2 cellular contexts compared by ENCODE assay signal in the genomic region with DNA sequence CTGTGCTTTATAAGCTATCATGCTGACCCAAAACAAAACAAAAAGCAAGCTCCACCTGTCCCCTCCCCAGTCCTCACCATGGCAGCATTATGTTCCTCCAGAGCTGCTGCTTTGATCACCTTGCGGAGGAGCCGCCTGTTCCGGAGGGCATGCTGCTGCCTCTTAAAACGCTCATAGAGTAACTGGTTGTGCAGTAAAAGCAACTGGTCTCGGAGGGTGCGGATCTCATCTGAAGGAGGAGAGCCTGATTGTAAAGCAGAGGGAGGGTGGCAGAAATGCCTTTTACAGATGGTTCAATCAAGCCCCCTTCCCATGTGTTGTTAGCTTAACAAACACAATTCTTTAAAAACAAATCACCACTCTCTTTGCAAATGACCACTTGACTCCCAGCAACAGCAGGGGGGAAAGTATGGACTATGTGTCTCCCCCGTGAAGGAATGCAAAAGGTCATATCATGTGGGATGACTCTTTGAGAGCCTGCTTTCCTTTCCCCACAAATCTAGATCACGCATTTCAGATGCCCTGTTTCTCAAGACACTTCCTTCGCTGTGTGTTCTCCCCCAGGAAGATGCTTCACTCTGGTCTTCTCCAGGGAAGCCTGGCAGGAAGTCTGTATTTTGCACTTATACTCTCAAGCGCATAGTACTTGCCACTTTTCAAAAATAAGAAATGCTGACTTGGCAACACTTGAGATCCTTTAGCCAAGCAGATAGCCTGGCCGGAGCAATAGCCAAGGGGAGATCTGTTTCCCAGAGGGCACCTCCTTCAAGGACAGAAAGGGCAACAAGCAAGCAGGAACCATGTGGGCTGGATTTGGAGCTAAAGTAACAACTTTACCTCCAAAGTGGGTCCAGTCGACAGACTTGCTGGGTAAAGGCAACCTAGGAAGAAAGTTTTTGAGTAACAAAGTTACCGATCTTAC.
TF ChIP-seq lines count a peak whose summit lies in the region.

No MANE protein-coding gene starts in this region.

TF ChIP-seq in GM23338, 12 proteins besides CTCF, POLR2A, EP300 and RAD21 (continues in another document):
- TF ChIP-seq, protein P1, sequence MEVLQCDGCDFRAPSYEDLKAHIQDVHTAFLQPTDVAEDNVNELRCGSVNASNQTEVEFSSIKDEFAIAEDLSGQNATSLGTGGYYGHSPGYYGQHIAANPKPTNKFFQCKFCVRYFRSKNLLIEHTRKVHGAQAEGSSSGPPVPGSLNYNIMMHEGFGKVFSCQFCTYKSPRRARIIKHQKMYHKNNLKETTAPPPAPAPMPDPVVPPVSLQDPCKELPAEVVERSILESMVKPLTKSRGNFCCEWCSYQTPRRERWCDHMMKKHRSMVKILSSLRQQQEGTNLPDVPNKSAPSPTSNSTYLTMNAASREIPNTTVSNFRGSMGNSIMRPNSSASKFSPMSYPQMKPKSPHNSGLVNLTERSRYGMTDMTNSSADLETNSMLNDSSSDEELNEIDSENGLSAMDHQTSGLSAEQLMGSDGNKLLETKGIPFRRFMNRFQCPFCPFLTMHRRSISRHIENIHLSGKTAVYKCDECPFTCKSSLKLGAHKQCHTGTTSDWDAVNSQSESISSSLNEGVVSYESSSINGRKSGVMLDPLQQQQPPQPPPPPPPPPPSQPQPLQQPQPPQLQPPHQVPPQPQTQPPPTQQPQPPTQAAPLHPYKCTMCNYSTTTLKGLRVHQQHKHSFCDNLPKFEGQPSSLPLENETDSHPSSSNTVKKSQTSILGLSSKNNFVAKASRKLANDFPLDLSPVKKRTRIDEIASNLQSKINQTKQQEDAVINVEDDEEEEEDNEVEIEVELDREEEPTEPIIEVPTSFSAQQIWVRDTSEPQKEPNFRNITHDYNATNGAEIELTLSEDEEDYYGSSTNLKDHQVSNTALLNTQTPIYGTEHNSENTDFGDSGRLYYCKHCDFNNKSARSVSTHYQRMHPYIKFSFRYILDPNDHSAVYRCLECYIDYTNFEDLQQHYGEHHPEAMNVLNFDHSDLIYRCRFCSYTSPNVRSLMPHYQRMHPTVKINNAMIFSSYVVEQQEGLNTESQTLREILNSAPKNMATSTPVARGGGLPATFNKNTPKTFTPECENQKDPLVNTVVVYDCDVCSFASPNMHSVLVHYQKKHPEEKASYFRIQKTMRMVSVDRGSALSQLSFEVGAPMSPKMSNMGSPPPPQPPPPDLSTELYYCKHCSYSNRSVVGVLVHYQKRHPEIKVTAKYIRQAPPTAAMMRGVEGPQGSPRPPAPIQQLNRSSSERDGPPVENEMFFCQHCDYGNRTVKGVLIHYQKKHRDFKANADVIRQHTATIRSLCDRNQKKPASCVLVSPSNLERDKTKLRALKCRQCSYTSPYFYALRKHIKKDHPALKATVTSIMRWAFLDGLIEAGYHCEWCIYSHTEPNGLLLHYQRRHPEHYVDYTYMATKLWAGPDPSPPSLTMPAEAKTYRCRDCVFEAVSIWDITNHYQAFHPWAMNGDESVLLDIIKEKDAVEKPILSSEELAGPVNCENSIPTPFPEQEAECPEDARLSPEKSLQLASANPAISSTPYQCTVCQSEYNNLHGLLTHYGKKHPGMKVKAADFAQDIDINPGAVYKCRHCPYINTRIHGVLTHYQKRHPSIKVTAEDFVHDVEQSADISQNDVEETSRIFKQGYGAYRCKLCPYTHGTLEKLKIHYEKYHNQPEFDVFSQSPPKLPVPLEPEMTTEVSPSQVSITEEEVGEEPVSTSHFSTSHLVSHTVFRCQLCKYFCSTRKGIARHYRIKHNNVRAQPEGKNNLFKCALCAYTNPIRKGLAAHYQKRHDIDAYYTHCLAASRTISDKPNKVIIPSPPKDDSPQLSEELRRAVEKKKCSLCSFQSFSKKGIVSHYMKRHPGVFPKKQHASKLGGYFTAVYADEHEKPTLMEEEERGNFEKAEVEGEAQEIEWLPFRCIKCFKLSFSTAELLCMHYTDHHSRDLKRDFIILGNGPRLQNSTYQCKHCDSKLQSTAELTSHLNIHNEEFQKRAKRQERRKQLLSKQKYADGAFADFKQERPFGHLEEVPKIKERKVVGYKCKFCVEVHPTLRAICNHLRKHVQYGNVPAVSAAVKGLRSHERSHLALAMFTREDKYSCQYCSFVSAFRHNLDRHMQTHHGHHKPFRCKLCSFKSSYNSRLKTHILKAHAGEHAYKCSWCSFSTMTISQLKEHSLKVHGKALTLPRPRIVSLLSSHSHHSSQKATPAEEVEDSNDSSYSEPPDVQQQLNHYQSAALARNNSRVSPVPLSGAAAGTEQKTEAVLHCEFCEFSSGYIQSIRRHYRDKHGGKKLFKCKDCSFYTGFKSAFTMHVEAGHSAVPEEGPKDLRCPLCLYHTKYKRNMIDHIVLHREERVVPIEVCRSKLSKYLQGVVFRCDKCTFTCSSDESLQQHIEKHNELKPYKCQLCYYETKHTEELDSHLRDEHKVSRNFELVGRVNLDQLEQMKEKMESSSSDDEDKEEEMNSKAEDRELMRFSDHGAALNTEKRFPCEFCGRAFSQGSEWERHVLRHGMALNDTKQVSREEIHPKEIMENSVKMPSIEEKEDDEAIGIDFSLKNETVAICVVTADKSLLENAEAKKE (CRISPR knock-in tag; IDR thresholded peaks at IDR 0.05), result no peak
- TF ChIP-seq, protein P2, sequence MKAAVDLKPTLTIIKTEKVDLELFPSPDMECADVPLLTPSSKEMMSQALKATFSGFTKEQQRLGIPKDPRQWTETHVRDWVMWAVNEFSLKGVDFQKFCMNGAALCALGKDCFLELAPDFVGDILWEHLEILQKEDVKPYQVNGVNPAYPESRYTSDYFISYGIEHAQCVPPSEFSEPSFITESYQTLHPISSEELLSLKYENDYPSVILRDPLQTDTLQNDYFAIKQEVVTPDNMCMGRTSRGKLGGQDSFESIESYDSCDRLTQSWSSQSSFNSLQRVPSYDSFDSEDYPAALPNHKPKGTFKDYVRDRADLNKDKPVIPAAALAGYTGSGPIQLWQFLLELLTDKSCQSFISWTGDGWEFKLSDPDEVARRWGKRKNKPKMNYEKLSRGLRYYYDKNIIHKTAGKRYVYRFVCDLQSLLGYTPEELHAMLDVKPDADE (IDR thresholded peaks at IDR 0.05), result no peak
- TF ChIP-seq, protein P3, sequence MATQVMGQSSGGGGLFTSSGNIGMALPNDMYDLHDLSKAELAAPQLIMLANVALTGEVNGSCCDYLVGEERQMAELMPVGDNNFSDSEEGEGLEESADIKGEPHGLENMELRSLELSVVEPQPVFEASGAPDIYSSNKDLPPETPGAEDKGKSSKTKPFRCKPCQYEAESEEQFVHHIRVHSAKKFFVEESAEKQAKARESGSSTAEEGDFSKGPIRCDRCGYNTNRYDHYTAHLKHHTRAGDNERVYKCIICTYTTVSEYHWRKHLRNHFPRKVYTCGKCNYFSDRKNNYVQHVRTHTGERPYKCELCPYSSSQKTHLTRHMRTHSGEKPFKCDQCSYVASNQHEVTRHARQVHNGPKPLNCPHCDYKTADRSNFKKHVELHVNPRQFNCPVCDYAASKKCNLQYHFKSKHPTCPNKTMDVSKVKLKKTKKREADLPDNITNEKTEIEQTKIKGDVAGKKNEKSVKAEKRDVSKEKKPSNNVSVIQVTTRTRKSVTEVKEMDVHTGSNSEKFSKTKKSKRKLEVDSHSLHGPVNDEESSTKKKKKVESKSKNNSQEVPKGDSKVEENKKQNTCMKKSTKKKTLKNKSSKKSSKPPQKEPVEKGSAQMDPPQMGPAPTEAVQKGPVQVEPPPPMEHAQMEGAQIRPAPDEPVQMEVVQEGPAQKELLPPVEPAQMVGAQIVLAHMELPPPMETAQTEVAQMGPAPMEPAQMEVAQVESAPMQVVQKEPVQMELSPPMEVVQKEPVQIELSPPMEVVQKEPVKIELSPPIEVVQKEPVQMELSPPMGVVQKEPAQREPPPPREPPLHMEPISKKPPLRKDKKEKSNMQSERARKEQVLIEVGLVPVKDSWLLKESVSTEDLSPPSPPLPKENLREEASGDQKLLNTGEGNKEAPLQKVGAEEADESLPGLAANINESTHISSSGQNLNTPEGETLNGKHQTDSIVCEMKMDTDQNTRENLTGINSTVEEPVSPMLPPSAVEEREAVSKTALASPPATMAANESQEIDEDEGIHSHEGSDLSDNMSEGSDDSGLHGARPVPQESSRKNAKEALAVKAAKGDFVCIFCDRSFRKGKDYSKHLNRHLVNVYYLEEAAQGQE (IDR thresholded peaks at IDR 0.05; ENCODE audit: unreplicated experiment), result no peak
- TF ChIP-seq ZNF114 (CRISPR knock-in tag; IDR thresholded peaks at IDR 0.05) (no peak), CREB1 (CRISPR knock-in tag; IDR thresholded peaks at IDR 0.05; ENCODE audit: low read depth) (no peak), EZH2phosphoT487 (IDR thresholded peaks at IDR 0.05; ENCODE audit: unreplicated experiment) (no peak)

TF ChIP-seq in IMR-90, 13 proteins besides CTCF, POLR2A, EP300 and RAD21:
- no peak for TF ChIP-seq SMC3 (IDR thresholded peaks at IDR 0.05; ENCODE audit: low read depth, low read length)
- peak; percentile 92 for TF ChIP-seq MAFK (IDR thresholded peaks at IDR 0.05; ENCODE audit: low read depth, low read length)
